In genomic region chr15:65258863-65259262, GRCh38 we compare ENCODE assay signal across 16 cellular contexts. TPM values are rescaled to one million over a fixed set of nuclear protein-coding genes. Genes with fewer than 3 reads are reported as not detected.
A peak's percentile ranks its signal among the peaks of the same experiment; 100 is the strongest.
DNase-seq lines count a peak whose midpoint lies in the region; ATAC-seq and TF ChIP-seq lines count a peak whose summit lies in the region.
"Had no signal": no experiment of that assay in that cellular context is flagged by ENCODE, and none has a peak within 500 bp of the region (broad histone marks: within the 10 kb centered on the region; RNA-seq: fewer than 3 reads in every experiment).

No MANE protein-coding gene starts in this region.

- intact Hi-C loops in esophagus muscularis mucosa (cut with DNase I), result no loop called here
- intact Hi-C loops in lower lobe of right lung (cut with DNase I), result no loop called here
- intact Hi-C loops in stomach (cut with DNase I; ENCODE audit: low total_unique reads), result no loop called here

- no peaks in the 10 kb centered on the region for H3K9me3 ChIP-seq in esophagus muscularis mucosa
- no peaks in the 10 kb centered on the region for H3K9me3 ChIP-seq in lower lobe of right lung
- H3K9me3 ChIP-seq in stomach, result no peaks in the 10 kb centered on the region

- no peak for TF ChIP-seq CTCF in esophagus muscularis mucosa (IDR thresholded peaks at IDR 0.05)
- TF ChIP-seq CTCF in lower lobe of right lung (IDR thresholded peaks at IDR 0.05), result no peak
- TF ChIP-seq CTCF in stomach (IDR thresholded peaks at IDR 0.05), result no peak

- H3K36me3 ChIP-seq in esophagus muscularis mucosa (peaks cover 0 to 61% (median 25%) of the 10 kb centered on the region in 4 donors), lower lobe of right lung (peaks cover 41% of the 10 kb centered on the region), stomach (peaks cover 7 to 52% (median 45%) of the 10 kb centered on the region in 4 donors)

- ATAC-seq in lower lobe of right lung (peak; percentile 41 to 55), HG03378 (IDR thresholded peaks at IDR 0.05; ENCODE audit: unreplicated experiment) (no peak)
- ATAC-seq: Panc1; stimulated activated memory B cell treated with anti-CD40 and anti-IgM and Interleukin-4, amounts not matched to agents 10 μg/mL and 1 μg/mL and 100 μg/mL, for 72 hours had no signal

- H3K27ac ChIP-seq in esophagus muscularis mucosa (replicated peaks in 1 of 4) (peak overlapping the region; percentile 81 to 92 (median 86)), lower lobe of right lung (peak overlapping the region; percentile 42), stomach (peak overlapping the region; percentile 16 to 85 (median 81))
- H3K27ac ChIP-seq: brain microvascular endothelial cell had no signal

- H3K4me1 ChIP-seq in esophagus muscularis mucosa, result peaks cover 9 to 76% (median 63%) of the 10 kb centered on the region in 4 donors
- peaks cover 4% of the 10 kb centered on the region for H3K4me1 ChIP-seq in lower lobe of right lung
- peaks cover 11 to 78% (median 33%) of the 10 kb centered on the region in 4 donors for H3K4me1 ChIP-seq in stomach

- H3K4me3 ChIP-seq in esophagus muscularis mucosa, result peak overlapping the region in 1 of 4 donors; percentile 28
- no peak overlapping the region for H3K4me3 ChIP-seq in lower lobe of right lung
- no peak overlapping the region for H3K4me3 ChIP-seq in stomach

- TF ChIP-seq EP300 in esophagus muscularis mucosa (IDR thresholded peaks at IDR 0.05) (no peak), stomach (IDR thresholded peaks at IDR 0.05) (no peak)

- DNase-seq in DMS 273 treated with DMSO at 0.1 percent for 48 hours (lab: John Stamatoyannopoulos, UW), result peak; percentile 24
- DNase-seq in esophagus muscularis mucosa (ENCODE audit: extremely low spot score), result no peak
- DNase-seq in lower lobe of right lung, result no peak
- DNase-seq in stomach, result no peak
- no peak for DNase-seq in NCI-H69 (lab: John Stamatoyannopoulos, UW)
- no peak for DNase-seq in cerebellar cortex (ENCODE audit: low spot score)
- DNase-seq in NCI-H2227 treated with DMSO at 0.1 percent for 48 hours (lab: John Stamatoyannopoulos, UW), result no peak
- DNase-seq: activated gamma-delta T cell, brain microvascular endothelial cell, foreskin melanocyte, Kasumi-1, NCI-H187, NCI-H526 treated with DMSO at 0.1 percent for 48 hours had no signal

- TF ChIP-seq POLR2A in esophagus muscularis mucosa (IDR thresholded peaks at IDR 0.05; ENCODE audit: low read depth), result no peak
- no peak for TF ChIP-seq POLR2A in stomach (IDR thresholded peaks at IDR 0.05)

- H3K27me3 ChIP-seq in esophagus muscularis mucosa, result no peaks in the 10 kb centered on the region
- H3K27me3 ChIP-seq in lower lobe of right lung (ENCODE audit: low read depth), result no peaks in the 10 kb centered on the region
- no peaks in the 10 kb centered on the region for H3K27me3 ChIP-seq in stomach
- H3K27me3 ChIP-seq: brain microvascular endothelial cell had no signal

- 33% methylated on average over 3 of the region's 3 CpGs for WGBS in esophagus muscularis mucosa
- 47 to 74% (median 64%) methylated on average over 3 of the region's 3 CpGs for WGBS in stomach, 5 donors

RNA-seq across cellular contexts. Expression of gene PARP16, which starts 27.8 kb away (rescaled TPM):
- 10 to 100 TPM; 11.2 to 19.0 (median 14.6) TPM for total RNA-seq in esophagus muscularis mucosa
- total RNA-seq in lower lobe of right lung, result 8.8 TPM
- total RNA-seq in stomach, result 10 to 100 TPM in 2 of 5 donors, 1 to 10 TPM in 3; 2.6 to 17.5 (median 6.1) TPM
- polyA plus RNA-seq in stomach, result 1 to 10 TPM; 5.3 to 8.6 (median 7.4) TPM

RNA-seq across cellular contexts. Expression of gene RNU5A-1, which starts 37.0 kb away (rescaled TPM):
- not detected for total RNA-seq in esophagus muscularis mucosa
- total RNA-seq in lower lobe of right lung, result not detected
- total RNA-seq in stomach, result not detected
- polyA plus RNA-seq in stomach, result not detected

RNA-seq across cellular contexts. Expression of gene RNU5B-1, which starts 45.6 kb away (rescaled TPM):
- not detected for total RNA-seq in esophagus muscularis mucosa
- total RNA-seq in lower lobe of right lung, result 47.6 TPM
- total RNA-seq in stomach, result not detected
- polyA plus RNA-seq in stomach, result not detected

RNA-seq across cellular contexts. Expression of gene CILP, which starts 47.6 kb away (rescaled TPM):
- 100 to 1,000 TPM in 2 of 4 donors, 10 to 100 TPM in 2; 40.4 to 166 (median 93.8) TPM for total RNA-seq in esophagus muscularis mucosa
- total RNA-seq in lower lobe of right lung, result 10.2 TPM
- total RNA-seq in stomach, result 10 to 100 TPM in 3 of 5 donors, 1 to 10 TPM in 2; 1.8 to 28.7 (median 14.3) TPM
- polyA plus RNA-seq in stomach, result 1 to 10 TPM in 2 of 3 donors, under 1 TPM in 1; 0.76 to 1.9 (median 1.8) TPM

Comparison
In these comparisons a context has a peak if more than half of its experiments do, and no peak if none do; other contexts are left out.
1. RNA of gene RNU5B-1, which starts 45.6 kb away (total RNA-seq): 47.6 TPM in lower lobe of right lung (single experiment); not detected in esophagus muscularis mucosa and not detected in stomach; every median in the first group is over 10 times any median in the second.
2. Peak in every context shown above with its lines, with median percentiles within 50 percentile points of each other: H3K27ac ChIP-seq.